ENCODE assay signal across 8 cellular contexts in genomic region chr20:25852968-25853717, GRCh38.
DNase-seq lines count a peak whose midpoint lies in the region; ATAC-seq, FAIRE-seq and TF ChIP-seq lines count a peak whose summit lies in the region.
"Not testable (repeated sequence)": the region's sequence is repeated elsewhere in the genome, so short reads cannot be mapped to it uniquely, and the experiment has no call there.

No MANE protein-coding gene starts in this region.

- not testable (repeated sequence) for H3K9me3 Mint-ChIP-seq in activated naive CD4-positive, alpha-beta T cell treated with anti-CD3 and anti-CD28 coated beads, Interleukin-2, amount 50 U/mL, for 24 hours

- peak overlapping the region; percentile 87 for H3K4me3 Mint-ChIP-seq in activated naive CD4-positive, alpha-beta T cell treated with anti-CD3 and anti-CD28 coated beads, Interleukin-2, amount 50 U/mL, for 24 hours

- H4K20me1 ChIP-seq in endothelial cell of umbilical vein (replicated peaks; ENCODE audit: control insufficient read depth, extremely low read depth, insufficient read depth, low read length); HepG2 (ENCODE audit: insufficient read depth, low read length): not testable (repeated sequence)

- 62% methylated on average over 31 of the region's 31 CpGs for WGBS in HepG2 (ENCODE audit: low lambda C conversion rate)

- TF ChIP-seq EP300 in HepG2 (IDR thresholded peaks at IDR 0.05; ENCODE audit: low read depth in 2 of 2, low read length in 2 of 2); HepG2 (CRISPR knock-in tag; IDR thresholded peaks at IDR 0.05; ENCODE audit: borderline replicate concordance): not testable (repeated sequence)

- not testable (repeated sequence) for TF ChIP-seq RAD21 in HepG2 (CRISPR knock-in tag; IDR thresholded peaks at IDR 0.05)

- not testable (repeated sequence) for TF ChIP-seq POLR2A in Peyer's patch (IDR thresholded peaks at IDR 0.05); endothelial cell of umbilical vein (IDR thresholded peaks at IDR 0.05; ENCODE audit: low read depth, low read length); HepG2 (IDR thresholded peaks at IDR 0.05; ENCODE audit: insufficient read depth in 1 of 2, low read depth in 2 of 2, low read length in 2 of 2); uterus (IDR thresholded peaks at IDR 0.05)

- H3K4me2 ChIP-seq in endothelial cell of umbilical vein (ENCODE audit: insufficient read depth, low read length) = peak overlapping the region; percentile 49
- H3K4me2 ChIP-seq in HepG2 (ENCODE audit: low read depth, low read length) = peak overlapping the region; percentile 89

- peak overlapping the region; percentile 63 for H2AFZ ChIP-seq in endothelial cell of umbilical vein (ENCODE audit: low read depth, low read length)
- H2AFZ ChIP-seq in HepG2 (ENCODE audit: low read length) = not testable (repeated sequence)

- POLR2A ChIA-PET in endothelial cell of umbilical vein (lab: Charles Lee); HepG2 (lab: Yijun Ruan, JAX): not testable (repeated sequence)

- peak overlapping the region; percentile 63 for H3K9ac ChIP-seq in endothelial cell of umbilical vein (replicated peaks; ENCODE audit: extremely low read depth, insufficient read depth, low read length)
- H3K9ac ChIP-seq in HepG2 (ENCODE audit: insufficient read depth, low read depth, low read length) = peak overlapping the region; percentile 69

- peak overlapping the region; percentile 55; the same call in 1 of the 2 replicates for H3K4me3 ChIP-seq in GM06990 (replicated peaks; ENCODE audit: low read depth, low read length)
- peak overlapping the region; percentile 41 to 80 (median 60) for H3K4me3 ChIP-seq in Peyer's patch
- H3K4me3 ChIP-seq in endothelial cell of umbilical vein (replicated peaks in 1 of 3; ENCODE audit: insufficient read depth in 1 of 3, low read depth in 1 of 3, low read length in 3 of 3) = peak overlapping the region in 2 of 3 experiments; percentile 33 to 62
- peak overlapping the region; percentile 58 to 79 (median 60); a peak in 5 of 6 replicates for H3K4me3 ChIP-seq in HepG2 (replicated peaks in 1 of 3; ENCODE audit: insufficient read depth in 1 of 3, low read depth in 2 of 3, low read length in 3 of 3)
- peak overlapping the region; percentile 42 to 81 for H3K4me3 ChIP-seq in uterus

- CTCF ChIA-PET in endothelial cell of umbilical vein (lab: Charles Lee); HepG2 (lab: Yijun Ruan, JAX; ENCODE audit: low intra/inter-chr PET ratio, low total read pairs): not testable (repeated sequence)

- peak; percentile 5 for ATAC-seq in HG03280 (IDR thresholded peaks at IDR 0.05; ENCODE audit: unreplicated experiment)
- peak; percentile 41 for ATAC-seq in HepG2

- not testable (repeated sequence) for H3K9me3 ChIP-seq in Peyer's patch; endothelial cell of umbilical vein (replicated peaks; ENCODE audit: control insufficient read depth, insufficient read depth, low read length); HepG2 (ENCODE audit: low read length); uterus

- intact Hi-C loops in endothelial cell of umbilical vein (cut with micrococcal nuclease); HepG2 (cut with micrococcal nuclease; ENCODE audit: unreplicated experiment); uterus (cut with DNase I; ENCODE audit: low total_unique reads): not testable (repeated sequence)

- not testable (repeated sequence) for H3K27me3 ChIP-seq in GM06990 (replicated peaks; ENCODE audit: control insufficient read depth, insufficient read depth, low read length); Peyer's patch; endothelial cell of umbilical vein (ENCODE audit: control insufficient read depth in 2 of 2, insufficient read depth in 2 of 2, low read length in 2 of 2); HepG2 (ENCODE audit: control insufficient read depth in 1 of 2, insufficient read depth in 2 of 2, low read length in 2 of 2); uterus

- DNase-seq in GM06990 (ENCODE audit: extremely low read depth, insufficient read length); Peyer's patch; endothelial cell of umbilical vein (ENCODE audit: low read depth, low spot score); HepG2 (ENCODE audit: low spot score): not testable (repeated sequence)
- DNase-seq in retina (peak; percentile 18), uterus (peak; percentile 10 to 18)

- H3K79me2 ChIP-seq in endothelial cell of umbilical vein (ENCODE audit: control insufficient read depth, insufficient read depth, low read length); HepG2 (ENCODE audit: insufficient read depth, low read length): not testable (repeated sequence)

- not testable (repeated sequence) for H3K9me1 ChIP-seq in endothelial cell of umbilical vein (replicated peaks; ENCODE audit: control insufficient read depth, extremely low read depth, insufficient read depth, low read length)

- TF ChIP-seq CTCF in GM06990 (IDR thresholded peaks at IDR 0.05; ENCODE audit: insufficient read depth, low read length, poor library complexity, severe bottlenecking); Peyer's patch (IDR thresholded peaks at IDR 0.05); endothelial cell of umbilical vein (IDR thresholded peaks at IDR 0.05; ENCODE audit: extremely low read depth in 1 of 2, insufficient read depth in 1 of 2, low read depth in 1 of 2, low read length in 2 of 2); HepG2 (CRISPR knock-in tag; IDR thresholded peaks at IDR 0.05); uterus (IDR thresholded peaks at IDR 0.05): not testable (repeated sequence)

- peaks cover 13% of the 10 kb centered on the region for H3K27me3 Mint-ChIP-seq in activated naive CD4-positive, alpha-beta T cell treated with anti-CD3 and anti-CD28 coated beads, Interleukin-2, amount 50 U/mL, for 24 hours

- H3K4me1 ChIP-seq in Peyer's patch; endothelial cell of umbilical vein (ENCODE audit: control insufficient read depth, extremely low read depth, insufficient read depth, low read length); uterus: not testable (repeated sequence)
- H3K4me1 ChIP-seq in HepG2 (ENCODE audit: insufficient read depth, low read length) = peaks cover 16% of the 10 kb centered on the region

- dilution Hi-C loops in endothelial cell of umbilical vein (cut with MboI; ENCODE audit: extremely low pct_ligation_motif_present, low sequenced_read_pairs) = not testable (repeated sequence)

- not testable (repeated sequence) for BruUV-seq in endothelial cell of umbilical vein (replicated peaks; lab: Mats Ljungman, UMichigan)
- TSS peak; percentile 76 for BruUV-seq in HepG2 (replicated peaks; lab: Mats Ljungman, UMichigan)

- not testable (repeated sequence) for FAIRE-seq in endothelial cell of umbilical vein (lab: Jason Lieb, UNC); HepG2 (lab: Jason Lieb, UNC)

- H3K27ac Mint-ChIP-seq in activated naive CD4-positive, alpha-beta T cell treated with anti-CD3 and anti-CD28 coated beads, Interleukin-2, amount 50 U/mL, for 24 hours = peak overlapping the region; percentile 51

- not testable (repeated sequence) for H3K36me3 ChIP-seq in GM06990 (ENCODE audit: control insufficient read depth, insufficient read depth, low read length); Peyer's patch; endothelial cell of umbilical vein (ENCODE audit: control insufficient read depth in 2 of 2, extremely low read depth in 1 of 2, insufficient read depth in 2 of 2, low read length in 2 of 2); HepG2 (replicated peaks in 1 of 2; ENCODE audit: control insufficient read depth in 1 of 2, insufficient read depth in 2 of 2, low read length in 2 of 2); uterus

- H3K36me3 Mint-ChIP-seq in activated naive CD4-positive, alpha-beta T cell treated with anti-CD3 and anti-CD28 coated beads, Interleukin-2, amount 50 U/mL, for 24 hours = not testable (repeated sequence)

- in situ Hi-C loops in HepG2 (cut with HindIII; ENCODE audit: extremely low pct_ligation_motif_present, low pct_unique_long_range_greater_than_20kb) = not testable (repeated sequence)

- H3K27ac ChIP-seq in Peyer's patch (peak overlapping the region in 2 of 4 donors; percentile 17 to 58), uterus (peak overlapping the region; percentile 47 to 74)
- not testable (repeated sequence) for H3K27ac ChIP-seq in endothelial cell of umbilical vein (ENCODE audit: insufficient read depth, low read depth, low read length); HepG2 (ENCODE audit: extremely low read length, insufficient read depth, low read length)

- peaks cover 13% of the 10 kb centered on the region for H3K4me1 Mint-ChIP-seq in activated naive CD4-positive, alpha-beta T cell treated with anti-CD3 and anti-CD28 coated beads, Interleukin-2, amount 50 U/mL, for 24 hours

TF ChIP-seq in HepG2, 621 proteins besides CTCF, POLR2A, EP300 and RAD21 (continues in another document):
- TF ChIP-seq ZNF850 (CRISPR knock-in tag; conservative IDR thresholded peaks at IDR 0.05) = 0 out of 2 replicates have a peak, but pooled peaks have one; percentile 27
- TF ChIP-seq ZBTB38 (CRISPR knock-in tag; IDR thresholded peaks at IDR 0.05) = peak; percentile 85
- TF ChIP-seq ZNF282 (IDR thresholded peaks at IDR 0.05; ENCODE audit: partially characterized antibody) = peak; percentile 64
- 0 out of 2 replicates have a peak, but pooled peaks have one; percentile 6 for TF ChIP-seq CHD2 (IDR thresholded peaks at IDR 0.05; ENCODE audit: low read depth, low read length)
- 0 out of 2 replicates have a peak, but pooled peaks have one; percentile 3 for TF ChIP-seq ZNF564 (CRISPR knock-in tag; IDR thresholded peaks at IDR 0.05)
